In genomic region chr17:49523706-49524472, GRCh38 we compare ENCODE assay signal across 11 cellular contexts. TPM values are rescaled to one million over a fixed set of nuclear protein-coding genes. Genes with fewer than 3 reads are reported as not detected.
A peak's percentile ranks its signal among the peaks of the same experiment; 100 is the strongest.
DNase-seq lines count a peak whose midpoint lies in the region; ATAC-seq, FAIRE-seq and TF ChIP-seq lines count a peak whose summit lies in the region.
"Had no signal": no experiment of that assay in that cellular context is flagged by ENCODE, and none has a peak within 500 bp of the region (broad histone marks: within the 10 kb centered on the region; RNA-seq: fewer than 3 reads in every experiment).

No MANE protein-coding gene starts in this region.

- peaks cover 13% of the 10 kb centered on the region for H3K27me3 Mint-ChIP-seq in activated CD8-positive, alpha-beta memory T cell treated with anti-CD3 and anti-CD28 coated beads, Interleukin-2, amount 10 ng/mL, durations not matched to agents 7 days and 5 days

- H3K9me2 ChIP-seq in MM.1S (replicated peaks; ENCODE audit: insufficient read depth, low read length), result no peaks in the 10 kb centered on the region

- H3K4me1 Mint-ChIP-seq in activated CD8-positive, alpha-beta memory T cell treated with anti-CD3 and anti-CD28 coated beads, Interleukin-2, amount 10 ng/mL, durations not matched to agents 7 days and 5 days, result peaks cover 3% of the 10 kb centered on the region

- H3K9ac ChIP-seq in MM.1S (ENCODE audit: low read length) (no peak overlapping the region), kidney (ENCODE audit: low read length in 2 of 2) (no peak overlapping the region)

- no peak overlapping the region for H2AFZ ChIP-seq in MM.1S (ENCODE audit: low read length)

- intact Hi-C loops in kidney (cut with DNase I), result no loop called here

- H3K9me3 ChIP-seq in MM.1S (replicated peaks; ENCODE audit: insufficient read depth, low read length) (no peaks in the 10 kb centered on the region), kidney (ENCODE audit: control insufficient read depth in 1 of 2, low read length in 2 of 2) (no peaks in the 10 kb centered on the region)

- TF ChIP-seq CTCF in MM.1S (IDR thresholded peaks at IDR 0.05; ENCODE audit: low read length), result no peak
- no peak for TF ChIP-seq CTCF in kidney (IDR thresholded peaks at IDR 0.05; ENCODE audit: borderline replicate concordance, extremely low read depth, insufficient read depth)

- no peak overlapping the region for H3K4me2 ChIP-seq in MM.1S (ENCODE audit: low read depth, low read length)

- H3K36me3 ChIP-seq in MM.1S (replicated peaks; ENCODE audit: insufficient read depth, low read length) (no peaks in the 10 kb centered on the region), kidney (ENCODE audit: control insufficient read depth in 1 of 2, insufficient read depth in 2 of 2, low read length in 2 of 2) (no peaks in the 10 kb centered on the region)

- H3K79me2 ChIP-seq in MM.1S (ENCODE audit: low read length), result no peaks in the 10 kb centered on the region

- FAIRE-seq in kidney (lab: Jason Lieb, UNC), result no peak

- no peak overlapping the region for H3K4me3 Mint-ChIP-seq in activated CD8-positive, alpha-beta memory T cell treated with anti-CD3 and anti-CD28 coated beads, Interleukin-2, amount 10 ng/mL, durations not matched to agents 7 days and 5 days

- no peaks in the 10 kb centered on the region for H3K9me3 Mint-ChIP-seq in activated CD8-positive, alpha-beta memory T cell treated with anti-CD3 and anti-CD28 coated beads, Interleukin-2, amount 10 ng/mL, durations not matched to agents 7 days and 5 days (ENCODE audit: low read depth)

- peaks cover 97% of the 10 kb centered on the region for H3K27me3 ChIP-seq in MM.1S (replicated peaks; ENCODE audit: insufficient read depth, low read length)

- H3K27ac ChIP-seq in MM.1S (ENCODE audit: low read length) (no peak overlapping the region), kidney (ENCODE audit: low read depth in 2 of 2, low read length in 2 of 2) (no peak overlapping the region)

- H3F3A ChIP-seq in MM.1S (ENCODE audit: insufficient read depth, low read length), result no peaks in the 10 kb centered on the region

- no peaks in the 10 kb centered on the region for H4K20me1 ChIP-seq in MM.1S (ENCODE audit: insufficient read depth, low read length)

- DNase-seq in D341Med (ENCODE audit: low spot score) (peak; percentile 45), MM.1S (peak; percentile 29), kidney (peak; percentile 93), COLO829 (ENCODE audit: low spot score) (no peak), UCSD-AML1 (lab: John Stamatoyannopoulos, UW; ENCODE audit: unreplicated experiment) (no peak), GDM1 (lab: John Stamatoyannopoulos, UW) (no peak)
- DNase-seq in activated CD8-positive, alpha-beta memory T cell treated with anti-CD3 and anti-CD28 coated beads, Interleukin-2, amount 10 ng/mL, durations not matched to agents 7 days and 5 days, result peak; percentile 56
- DNase-seq: EL, erythroblast, GOT3 had no signal

- no peaks in the 10 kb centered on the region for H3K36me3 Mint-ChIP-seq in activated CD8-positive, alpha-beta memory T cell treated with anti-CD3 and anti-CD28 coated beads, Interleukin-2, amount 10 ng/mL, durations not matched to agents 7 days and 5 days

- H3K4me1 ChIP-seq in MM.1S (ENCODE audit: low read length) (peaks cover 3% of the 10 kb centered on the region; the same call in 1 of the 2 replicates), kidney (ENCODE audit: control insufficient read depth in 1 of 2, insufficient read depth in 1 of 2, low read depth in 1 of 2, low read length in 2 of 2) (no peaks in the 10 kb centered on the region)

- CTCF ChIA-PET in activated CD8-positive, alpha-beta memory T cell treated with anti-CD3 and anti-CD28 coated beads, Interleukin-2, amount 10 ng/mL, durations not matched to agents 7 days and 5 days (lab: Charles Lee), result interaction anchor here (0.9 to 1.6 kb wide), 3 partner anchors 32 to 116 kb away, joined by 3 to 6 read pairs (median 5); no protein-coding TSS in a partner anchor

- no peak overlapping the region for H3K4me3 ChIP-seq in MM.1S (ENCODE audit: low read length)
- no peak overlapping the region for H3K4me3 ChIP-seq in kidney (ENCODE audit: low read length in 2 of 2)

- no peak overlapping the region for H3K27ac Mint-ChIP-seq in activated CD8-positive, alpha-beta memory T cell treated with anti-CD3 and anti-CD28 coated beads, Interleukin-2, amount 10 ng/mL, durations not matched to agents 7 days and 5 days

- peak; percentile 68 for ATAC-seq in activated CD8-positive, alpha-beta memory T cell treated with anti-CD3 and anti-CD28 coated beads, Interleukin-2, amount 10 ng/mL, durations not matched to agents 7 days and 5 days
- no peak for ATAC-seq in HG03442 (IDR thresholded peaks at IDR 0.05; ENCODE audit: unreplicated experiment)

RNA-seq across cellular contexts. Expression of gene NGFR, which starts 28.8 kb away (rescaled TPM):
- total RNA-seq in activated CD8-positive, alpha-beta memory T cell treated with anti-CD3 and anti-CD28 coated beads, Interleukin-2, amount 10 ng/mL, durations not matched to agents 7 days and 5 days, result under 1 TPM; 0.07 to 0.20 TPM
- total RNA-seq in kidney, result 13.2 TPM
- 9.4 TPM for polyA plus RNA-seq in kidney (ENCODE audit: insufficient read depth, low read depth, low replicate concordance)

RNA-seq across cellular contexts. Expression of gene NXPH3, which starts 51.8 kb away (rescaled TPM):
- under 1 TPM in 1 of 2 experiments, not detected in 1; 0.09 TPM for total RNA-seq in activated CD8-positive, alpha-beta memory T cell treated with anti-CD3 and anti-CD28 coated beads, Interleukin-2, amount 10 ng/mL, durations not matched to agents 7 days and 5 days
- 0.98 TPM for total RNA-seq in kidney
- 1.2 TPM for polyA plus RNA-seq in kidney (ENCODE audit: insufficient read depth, low read depth, low replicate concordance)

Comparison
In these comparisons a context has a peak if more than half of its experiments do, and no peak if none do; other contexts are left out.
1. DNase-seq: peak in D341Med (single experiment), MM.1S (single experiment), activated CD8-positive, alpha-beta memory T cell treated with anti-CD3 and anti-CD28 coated beads, Interleukin-2, amount 10 ng/mL, durations not matched to agents 7 days and 5 days (single experiment) and kidney (single experiment); none in COLO829 (single experiment), UCSD-AML1 (single experiment) and GDM1 (single experiment).
2. RNA of gene NGFR, which starts 28.8 kb away (total RNA-seq): 13.2 TPM in kidney (single experiment); 0.07 to 0.20 TPM in activated CD8-positive, alpha-beta memory T cell treated with anti-CD3 and anti-CD28 coated beads, Interleukin-2, amount 10 ng/mL, durations not matched to agents 7 days and 5 days; every median in the first group is over 10 times any median in the second.